34 cellular contexts compared by ENCODE assay signal in the genomic region with DNA sequence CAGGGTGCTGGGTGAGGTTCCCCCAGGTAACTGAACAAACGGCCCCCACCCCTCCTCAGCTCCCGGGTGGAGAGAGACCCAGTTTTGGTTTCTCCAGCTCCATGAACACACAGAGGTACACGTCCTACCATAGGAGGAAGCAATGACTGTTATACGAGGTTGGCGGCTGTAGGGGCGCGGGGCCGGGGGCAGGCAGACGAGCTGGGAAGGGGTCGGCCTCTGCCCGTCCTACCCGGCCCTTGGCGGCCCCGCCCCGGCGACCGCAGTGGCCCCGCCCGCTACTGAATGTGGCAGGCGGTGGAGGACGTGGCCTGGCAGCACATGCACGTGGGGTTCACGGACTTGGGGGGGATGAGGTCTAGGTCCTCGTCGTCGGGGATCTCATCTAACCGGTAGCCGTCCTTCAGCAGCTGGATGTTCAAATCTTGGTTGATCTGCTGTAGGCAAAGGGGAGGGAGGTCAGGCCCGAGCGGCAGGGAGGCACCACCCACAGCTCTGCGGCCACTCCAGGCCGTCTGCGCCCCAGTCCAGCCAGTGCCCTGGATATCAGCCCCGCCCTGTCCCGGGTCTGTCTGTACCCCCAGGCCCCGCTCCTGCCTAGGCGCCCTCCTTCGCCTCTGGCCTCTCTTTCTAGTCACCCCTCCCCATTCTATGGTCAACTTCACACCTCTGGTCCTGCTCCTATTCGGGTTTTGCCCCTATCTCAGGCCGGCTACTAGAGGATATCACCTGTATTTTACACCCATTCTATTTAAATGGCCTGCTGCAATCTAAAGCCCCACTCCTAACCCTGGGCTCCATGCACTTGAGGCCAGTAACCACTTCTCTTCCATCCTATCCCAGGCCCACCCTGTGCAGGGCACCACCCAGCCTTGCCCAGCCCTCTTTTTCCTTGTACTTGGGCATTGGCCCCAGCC. TPM values are rescaled to one million over a fixed set of nuclear protein-coding genes. Genes with fewer than 3 reads are reported as not detected.
"Had no signal": no experiment of that assay in that cellular context is flagged by ENCODE, and none has a peak within 500 bp of the region (broad histone marks: within the 10 kb centered on the region; RNA-seq: fewer than 3 reads in every experiment).

No MANE protein-coding gene starts in this region.

- H3K4me3 ChIP-seq: colonic mucosa, esophagus muscularis mucosa, gastrocnemius medialis, heart left ventricle had no signal

- H3K4me3 Mint-ChIP-seq: activated CD4-positive, alpha-beta memory T cell treated with anti-CD3 and anti-CD28 coated beads for 36 hours; activated CD4-positive, alpha-beta T cell treated with anti-CD3 and anti-CD28 coated beads for 36 hours; activated CD4-positive, alpha-beta T cell treated with anti-CD3 and anti-CD28 coated beads, Interleukin-2, amount 10 ng/mL, durations not matched to agents 24 days and 14 days; activated CD8-positive, alpha-beta T cell treated with anti-CD3 and anti-CD28 coated beads, Interleukin-2, amount 10 ng/mL, durations not matched to agents 7 days and 5 days; activated naive CD8-positive, alpha-beta T cell; activated T-cell treated with anti-CD3 and anti-CD28 coated beads, Interleukin-2, amount 50 U/mL, for 4 hours; activated T-helper 17 cell treated with anti-CD3 and anti-CD28 coated beads, Interleukin-2, amount 50 U/mL, for 72 hours; T-helper 17 cell; T-helper 2 cell treated with Interferon-gamma antibody and Interleukin-4, amounts not matched to agents 5 μg/mL and 100 μg/mL, for 36 hours had no signal

- H3K4me1 Mint-ChIP-seq: activated CD4-positive, alpha-beta T cell treated with anti-CD3 and anti-CD28 coated beads for 36 hours; activated CD4-positive, alpha-beta T cell treated with anti-CD3 and anti-CD28 coated beads, Interleukin-2, amount 10 ng/mL, durations not matched to agents 24 days and 14 days; activated T-helper 17 cell treated with anti-CD3 and anti-CD28 coated beads, Interleukin-2, amount 50 U/mL, for 72 hours had no signal

- H3K27ac Mint-ChIP-seq: activated CD4-positive, alpha-beta memory T cell treated with anti-CD3 and anti-CD28 coated beads for 36 hours; activated CD4-positive, alpha-beta T cell treated with anti-CD3 and anti-CD28 coated beads for 36 hours; activated CD4-positive, alpha-beta T cell treated with anti-CD3 and anti-CD28 coated beads, Interleukin-2, amount 10 ng/mL, durations not matched to agents 24 days and 14 days; activated CD8-positive, alpha-beta T cell treated with anti-CD3 and anti-CD28 coated beads, Interleukin-2, amount 10 ng/mL, durations not matched to agents 7 days and 5 days; activated naive CD8-positive, alpha-beta T cell; activated T-helper 17 cell treated with anti-CD3 and anti-CD28 coated beads, Interleukin-2, amount 50 U/mL, for 72 hours; T-helper 17 cell; T-helper 2 cell treated with Interferon-gamma antibody and Interleukin-4, amounts not matched to agents 5 μg/mL and 100 μg/mL, for 36 hours had no signal

- FAIRE-seq: astrocyte, bronchial epithelial cell had no signal

- H3K27me3 ChIP-seq: brain microvascular endothelial cell, colonic mucosa, esophagus muscularis mucosa, foreskin keratinocyte, gastrocnemius medialis, heart left ventricle had no signal

- ATAC-seq: activated CD4-positive, alpha-beta T cell treated with anti-CD3 and anti-CD28 coated beads for 36 hours; activated CD8-positive, alpha-beta T cell treated with anti-CD3 and anti-CD28 coated beads, Interleukin-2, amount 10 ng/mL, durations not matched to agents 7 days and 5 days; activated T-cell treated with anti-CD3 and anti-CD28 coated beads, Interleukin-2, amount 50 U/mL, for 4 hours; activated T-helper 17 cell treated with anti-CD3 and anti-CD28 coated beads, Interleukin-2, amount 50 U/mL, for 72 hours; foreskin keratinocyte; gastrocnemius medialis; heart left ventricle; T-helper 17 cell had no signal

- H3K27me3 Mint-ChIP-seq: activated CD4-positive, alpha-beta memory T cell treated with anti-CD3 and anti-CD28 coated beads for 36 hours; activated CD4-positive, alpha-beta T cell treated with anti-CD3 and anti-CD28 coated beads for 36 hours; activated CD4-positive, alpha-beta T cell treated with anti-CD3 and anti-CD28 coated beads, Interleukin-2, amount 10 ng/mL, durations not matched to agents 24 days and 14 days; activated naive CD8-positive, alpha-beta T cell; activated T-helper 17 cell treated with anti-CD3 and anti-CD28 coated beads, Interleukin-2, amount 50 U/mL, for 72 hours had no signal

- H3K36me3 ChIP-seq: colonic mucosa had no signal

- H3K9me3 Mint-ChIP-seq: activated CD4-positive, alpha-beta memory T cell treated with anti-CD3 and anti-CD28 coated beads for 36 hours; activated CD4-positive, alpha-beta T cell treated with anti-CD3 and anti-CD28 coated beads, Interleukin-2, amount 10 ng/mL, durations not matched to agents 24 days and 14 days; activated T-cell treated with anti-CD3 and anti-CD28 coated beads, Interleukin-2, amount 50 U/mL, for 4 hours; activated T-helper 17 cell treated with anti-CD3 and anti-CD28 coated beads, Interleukin-2, amount 50 U/mL, for 72 hours; T-helper 2 cell treated with Interferon-gamma antibody and Interleukin-4, amounts not matched to agents 5 μg/mL and 100 μg/mL, for 36 hours had no signal

- H3K27ac ChIP-seq: brain microvascular endothelial cell, colonic mucosa, esophagus muscularis mucosa, foreskin keratinocyte, gastrocnemius medialis, heart left ventricle, WERI-Rb-1 had no signal

- DNase-seq: activated CD4-positive, alpha-beta memory T cell treated with anti-CD3 and anti-CD28 coated beads for 36 hours; activated CD4-positive, alpha-beta T cell treated with anti-CD3 and anti-CD28 coated beads for 36 hours; activated CD4-positive, alpha-beta T cell treated with anti-CD3 and anti-CD28 coated beads, Interleukin-2, amount 10 ng/mL, durations not matched to agents 24 days and 14 days; activated CD4-positive, CD25-positive, alpha-beta regulatory T cell; activated CD4-positive, CD25-positive, alpha-beta regulatory T cell treated with anti-CD3 and anti-CD28 coated beads, Interleukin-2, amount 50 U/mL, for 72 hours; activated CD8-positive, alpha-beta T cell treated with anti-CD3 and anti-CD28 coated beads, Interleukin-2, amount 10 ng/mL, durations not matched to agents 7 days and 5 days; activated effector memory CD4-positive, alpha-beta T cell treated with Interleukin-2 at 50 U/mL for 16 hours; activated gamma-delta T cell treated with Interleukin-2 at 50 U/mL for 16 hours; activated naive CD4-positive, alpha-beta T cell treated with anti-CD3 and anti-CD28 coated beads, Interleukin-2, amount 50 U/mL, for 16 hours; activated naive CD4-positive, alpha-beta T cell treated with Interleukin-2 at 50 U/mL for 16 hours; activated T-cell treated with anti-CD3 and anti-CD28 coated beads, Interleukin-2, amount 50 U/mL, for 4 hours; amniotic stem cell; brain microvascular endothelial cell; caudate nucleus; cerebellar nuclear complex; colonic mucosa; effector memory CD4-positive, alpha-beta T cell; erythroblast; foreskin keratinocyte; gastrocnemius medialis; glutamatergic neuron; heart left ventricle; T-helper 1 cell; T-helper 17 cell; T1000; WERI-Rb-1 had no signal

- H3K4me1 ChIP-seq: colonic mucosa, foreskin keratinocyte had no signal

RNA-seq across cellular contexts. Expression of gene DNAI1, which starts 57.7 kb away (rescaled TPM):
- total RNA-seq: activated CD4-positive, alpha-beta T cell treated with anti-CD3 and anti-CD28 coated beads, Interleukin-2, amount 10 ng/mL, durations not matched to agents 24 days and 14 days; activated CD8-positive, alpha-beta memory T cell treated with anti-CD3 and anti-CD28 coated beads for 36 hours; activated CD8-positive, alpha-beta T cell treated with anti-CD3 and anti-CD28 coated beads, Interleukin-2, amount 10 ng/mL, durations not matched to agents 7 days and 5 days; activated T-cell treated with anti-CD3 and anti-CD28 coated beads, Interleukin-2, amount 50 U/mL, for 4 hours; activated T-helper 17 cell treated with anti-CD3 and anti-CD28 coated beads, Interleukin-2, amount 50 U/mL, for 72 hours; bronchial epithelial cell; colonic mucosa; dermis microvascular lymphatic vessel endothelial cell; esophagus muscularis mucosa; foreskin keratinocyte; T-helper 17 cell had no signal
- polyA plus RNA-seq: foreskin keratinocyte had no signal
